Comparison of ENCODE assay signal across 8 cellular contexts in the genomic region with DNA sequence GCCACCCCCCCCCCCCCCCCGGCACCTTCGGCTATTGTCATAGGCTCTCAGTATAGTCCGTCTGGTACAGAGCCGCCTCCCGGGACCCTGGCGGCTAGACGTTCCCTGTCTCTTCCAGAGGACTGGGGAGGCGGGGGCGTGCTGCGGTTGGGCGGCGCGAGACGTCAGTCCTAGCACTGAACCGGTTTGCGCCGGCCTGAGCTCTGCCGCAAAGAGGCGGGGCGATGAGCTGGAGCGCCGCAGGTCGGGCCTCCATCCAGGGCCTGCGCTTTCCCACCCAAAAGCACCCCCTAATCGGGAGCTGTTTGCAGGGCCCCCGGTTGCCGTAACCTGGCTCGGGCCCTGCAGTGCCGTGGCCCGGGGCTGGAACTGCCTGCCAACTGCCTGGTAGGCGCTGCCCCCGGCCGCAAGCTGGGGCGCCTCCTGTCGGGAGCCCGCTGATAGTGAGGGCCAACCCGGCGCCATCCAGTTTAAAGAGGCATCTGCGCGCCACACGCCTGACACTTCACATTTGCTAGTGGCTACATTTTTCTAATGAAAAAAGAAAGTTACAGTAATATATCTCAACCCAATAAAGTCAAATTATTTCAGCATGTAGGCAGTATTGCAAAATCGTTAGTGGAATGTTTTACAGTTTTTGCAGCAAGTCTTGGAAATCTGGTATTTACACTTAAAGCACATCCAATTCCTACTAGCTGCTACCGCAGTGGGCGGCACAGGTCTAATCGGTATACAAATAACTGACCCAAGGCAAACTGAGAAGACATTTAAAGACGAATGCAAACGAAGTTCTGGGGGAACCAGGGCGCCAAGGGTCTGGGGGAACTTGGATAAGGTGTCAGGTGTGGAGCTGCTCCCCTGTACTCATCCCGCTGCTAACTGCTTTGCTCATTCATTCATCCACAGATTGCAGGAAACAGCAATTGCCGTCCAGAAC. TPM values are rescaled to one million over a fixed set of nuclear protein-coding genes. Genes with fewer than 3 reads are reported as not detected.
A peak's percentile ranks its signal among the peaks of the same experiment; 100 is the strongest.
DNase-seq lines count a peak whose midpoint lies in the region; ATAC-seq and TF ChIP-seq lines count a peak whose summit lies in the region.

No MANE protein-coding gene starts in this region.

- peak overlapping the region; percentile 92 for H3K27ac Mint-ChIP-seq in activated naive CD8-positive, alpha-beta T cell

- H3K36me3 ChIP-seq in H7 (replicated peaks; ENCODE audit: control insufficient read depth, insufficient read depth, low read length) (no peaks in the 10 kb centered on the region; the same call in 1 of the 2 replicates), MM.1S (replicated peaks; ENCODE audit: insufficient read depth, low read length) (no peaks in the 10 kb centered on the region), SJSA1 (peaks cover 28% of the 10 kb centered on the region), heart left ventricle (peaks cover 0 to 7% (median under 1%) of the 10 kb centered on the region in 9 donors), prostate gland (no peaks in the 10 kb centered on the region), uterus (no peaks in the 10 kb centered on the region)

- peak; percentile 93 to 98 (median 97) for ATAC-seq in heart left ventricle

- H3K9me3 ChIP-seq in MM.1S (replicated peaks; ENCODE audit: insufficient read depth, low read length) (no peaks in the 10 kb centered on the region), SJSA1 (replicated peaks) (no peaks in the 10 kb centered on the region), heart left ventricle (no peaks in the 10 kb centered on the region), prostate gland (no peaks in the 10 kb centered on the region), uterus (no peaks in the 10 kb centered on the region)

- H2AFZ ChIP-seq in MM.1S (ENCODE audit: low read length): peak overlapping the region; percentile 84

- H3F3A ChIP-seq in MM.1S (ENCODE audit: insufficient read depth, low read length): peaks cover 20% of the 10 kb centered on the region

- H3K4me2 ChIP-seq in MM.1S (ENCODE audit: low read depth, low read length): peak overlapping the region; percentile 83

- peaks cover 2% of the 10 kb centered on the region for H3K27me3 Mint-ChIP-seq in activated naive CD8-positive, alpha-beta T cell

- no peaks in the 10 kb centered on the region for H3K9me3 Mint-ChIP-seq in activated naive CD8-positive, alpha-beta T cell (ENCODE audit: low read depth)

- H4K20me1 ChIP-seq in MM.1S (ENCODE audit: insufficient read depth, low read length): peaks cover 13% of the 10 kb centered on the region; the same call in 1 of the 2 replicates

- H3K4me1 Mint-ChIP-seq in activated naive CD8-positive, alpha-beta T cell (ENCODE audit: low read depth): peaks cover 28% of the 10 kb centered on the region

- H3K4me3 ChIP-seq in H7 (ENCODE audit: insufficient read depth, low read depth, low read length): peak overlapping the region; percentile 64
- H3K4me3 ChIP-seq in MM.1S (ENCODE audit: low read length): peak overlapping the region; percentile 78
- H3K4me3 ChIP-seq in SJSA1: peak overlapping the region; percentile 50
- peak overlapping the region; percentile 28 to 97 (median 71) for H3K4me3 ChIP-seq in heart left ventricle
- peak overlapping the region; percentile 52 to 71 for H3K4me3 ChIP-seq in prostate gland
- H3K4me3 ChIP-seq in uterus: peak overlapping the region; percentile 66 to 70

- peak; percentile 84 for DNase-seq in GF-D8 (lab: John Stamatoyannopoulos, UW)
- DNase-seq in H7: no peak
- peak; percentile 98 for DNase-seq in MM.1S
- peak; percentile 96 to 99 for DNase-seq in SJSA1 (ENCODE audit: low read depth in 1 of 2, low spot score in 2 of 2)
- peak; percentile 99 for DNase-seq in heart left ventricle
- peak; percentile 98 for DNase-seq in prostate gland (ENCODE audit: low spot score)
- peak; percentile 97 to 99 for DNase-seq in uterus

- peak overlapping the region; percentile 97 for H3K9ac ChIP-seq in MM.1S (ENCODE audit: low read length)

- peaks cover 39% of the 10 kb centered on the region for H3K79me2 ChIP-seq in MM.1S (ENCODE audit: low read length)

- 2 to 8% (median 4%) methylated on average over 16 to 50 of the region's 50 CpGs for WGBS in heart left ventricle, 4 donors
- 2% methylated on average over 41 of the region's 50 CpGs for WGBS in prostate gland

- peak overlapping the region; percentile 80 for H3K4me3 Mint-ChIP-seq in activated naive CD8-positive, alpha-beta T cell

- peak in 1 of 2 donors; percentile 77 for TF ChIP-seq POLR2A in heart left ventricle (IDR thresholded peaks at IDR 0.05)
- peak; percentile 74 for TF ChIP-seq POLR2A in prostate gland (IDR thresholded peaks at IDR 0.05)
- peak; percentile 62 to 75 for TF ChIP-seq POLR2A in uterus (IDR thresholded peaks at IDR 0.05)

- peaks cover 2% of the 10 kb centered on the region for H3K36me3 Mint-ChIP-seq in activated naive CD8-positive, alpha-beta T cell

- peaks cover 16% of the 10 kb centered on the region for H3K4me1 ChIP-seq in MM.1S (ENCODE audit: low read length)
- peaks cover 19% of the 10 kb centered on the region for H3K4me1 ChIP-seq in SJSA1 (replicated peaks)
- peaks cover 0 to 42% (median 29%) of the 10 kb centered on the region in 12 donors for H3K4me1 ChIP-seq in heart left ventricle
- H3K4me1 ChIP-seq in prostate gland (replicated peaks): no peaks in the 10 kb centered on the region
- H3K4me1 ChIP-seq in uterus: peaks cover 5 to 10% of the 10 kb centered on the region in 2 donors

- H3K27ac ChIP-seq in MM.1S (ENCODE audit: low read length): peak overlapping the region; percentile 99
- peak overlapping the region; percentile 85 for H3K27ac ChIP-seq in SJSA1
- peak overlapping the region; percentile 82 to 100 (median 96) for H3K27ac ChIP-seq in heart left ventricle
- H3K27ac ChIP-seq in prostate gland: peak overlapping the region; percentile 93 to 100
- peak overlapping the region; percentile 94 to 99 for H3K27ac ChIP-seq in uterus

- peak; percentile 91 for TF ChIP-seq CTCF in MM.1S (IDR thresholded peaks at IDR 0.05; ENCODE audit: low read length)
- TF ChIP-seq CTCF in heart left ventricle (IDR thresholded peaks at IDR 0.05): peak; percentile 72 to 98 (median 90)
- peak; percentile 80 to 96 (median 94) for TF ChIP-seq CTCF in prostate gland (IDR thresholded peaks at IDR 0.05)
- TF ChIP-seq CTCF in uterus (IDR thresholded peaks at IDR 0.05): peak; percentile 84 to 94 (median 90)

- H3K27me3 ChIP-seq in H7 (ENCODE audit: control insufficient read depth, insufficient read depth, low read length): no peaks in the 10 kb centered on the region
- H3K27me3 ChIP-seq in MM.1S (replicated peaks; ENCODE audit: insufficient read depth, low read length): no peaks in the 10 kb centered on the region
- no peaks in the 10 kb centered on the region for H3K27me3 ChIP-seq in SJSA1 (replicated peaks)
- no peaks in the 10 kb centered on the region for H3K27me3 ChIP-seq in heart left ventricle
- no peaks in the 10 kb centered on the region for H3K27me3 ChIP-seq in prostate gland (replicated peaks; ENCODE audit: insufficient read depth)
- no peaks in the 10 kb centered on the region for H3K27me3 ChIP-seq in uterus

- no peaks in the 10 kb centered on the region for H3K9me2 ChIP-seq in MM.1S (replicated peaks; ENCODE audit: insufficient read depth, low read length)

- intact Hi-C loops in heart left ventricle (cut with DNase I): loop anchor here in 6 of 10 donors (1.0 to 10.0 kb wide), 12 partner anchors 41 to 245 kb away; partner anchors contain the start of genes DHRS7B (in 2 of the 6), TMEM11 (in 2 of the 6) and MAP2K3 (in 1 of the 6)
- intact Hi-C loops in prostate gland (cut with DNase I): loop anchor here (5.0 kb wide), 2 partner anchors 41 to 79 kb away; no protein-coding TSS in a partner anchor
- intact Hi-C loops in uterus (cut with DNase I; ENCODE audit: low total_unique reads): no loop called here

RNA-seq across cellular contexts. Expression of gene USP22, which starts 0.8 kb away (rescaled TPM):
- 432 and 539 TPM in 2 replicates for total RNA-seq in H7 (2014; rRNA removed; shearing (Covaris generic))
- total RNA-seq in SJSA1 (2014; rRNA removed; shearing (Covaris generic)): 111 and 167 TPM in 2 replicates
- total RNA-seq in heart left ventricle: 100 to 1,000 TPM; 120 to 207 (median 193) TPM
- polyA plus RNA-seq in heart left ventricle: 10 to 100 TPM; 33.7 to 95.1 TPM
- total RNA-seq in prostate gland: 100 to 1,000 TPM; 133 to 242 TPM
- 100 to 1,000 TPM; 110 to 299 (median 189) TPM for total RNA-seq in uterus
